Comparison of ENCODE assay signal across 1 cellular context in the genomic region with DNA sequence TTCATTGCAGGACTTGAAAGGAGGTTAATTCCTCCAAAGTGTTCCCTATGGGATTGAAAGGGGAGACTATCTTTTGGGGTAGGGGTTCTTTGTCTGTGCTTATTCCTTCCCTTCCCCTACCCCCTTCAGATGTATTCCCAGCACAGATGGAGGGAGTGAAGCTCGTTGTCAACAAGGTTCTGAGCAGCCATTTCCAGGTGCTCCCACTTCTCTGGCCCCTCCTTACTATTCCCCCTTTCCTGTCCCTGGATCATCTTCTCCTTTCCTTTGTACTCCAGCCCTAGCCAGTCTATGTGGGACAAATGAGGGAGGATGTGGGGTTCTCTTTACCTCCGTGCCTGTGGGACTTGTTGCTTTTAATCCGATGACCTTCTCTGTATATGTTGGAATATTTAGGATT.
TF ChIP-seq lines count a peak whose summit lies in the region.

No MANE protein-coding gene starts in this region.

TF ChIP-seq in endothelial cell of umbilical vein, 7 proteins besides CTCF, POLR2A, EP300 and RAD21:
- TF ChIP-seq JUN (IDR thresholded peaks at IDR 0.05; ENCODE audit: borderline replicate concordance, insufficient read depth, insufficient read length, low read depth) (no peak), MYC (IDR thresholded peaks at IDR 0.05; ENCODE audit: low read depth, low read length) (no peak), POLR2AphosphoS5 (IDR thresholded peaks at IDR 0.05; ENCODE audit: insufficient read depth, low read depth, low read length) (no peak), FOS (IDR thresholded peaks at IDR 0.05; ENCODE audit: borderline replicate concordance, insufficient read depth, low read length) (no peak), MAX (IDR thresholded peaks at IDR 0.05; ENCODE audit: insufficient read depth, insufficient read length) (no peak), EZH2 (IDR thresholded peaks at IDR 0.05; ENCODE audit: borderline replicate concordance, low read depth, low read length, severe bottlenecking) (no peak), GATA2 (IDR thresholded peaks at IDR 0.05; ENCODE audit: insufficient read depth, insufficient read length, low read depth, low read length) (no peak)
